Comparison of ENCODE assay signal across 8 cellular contexts in the genomic region with DNA sequence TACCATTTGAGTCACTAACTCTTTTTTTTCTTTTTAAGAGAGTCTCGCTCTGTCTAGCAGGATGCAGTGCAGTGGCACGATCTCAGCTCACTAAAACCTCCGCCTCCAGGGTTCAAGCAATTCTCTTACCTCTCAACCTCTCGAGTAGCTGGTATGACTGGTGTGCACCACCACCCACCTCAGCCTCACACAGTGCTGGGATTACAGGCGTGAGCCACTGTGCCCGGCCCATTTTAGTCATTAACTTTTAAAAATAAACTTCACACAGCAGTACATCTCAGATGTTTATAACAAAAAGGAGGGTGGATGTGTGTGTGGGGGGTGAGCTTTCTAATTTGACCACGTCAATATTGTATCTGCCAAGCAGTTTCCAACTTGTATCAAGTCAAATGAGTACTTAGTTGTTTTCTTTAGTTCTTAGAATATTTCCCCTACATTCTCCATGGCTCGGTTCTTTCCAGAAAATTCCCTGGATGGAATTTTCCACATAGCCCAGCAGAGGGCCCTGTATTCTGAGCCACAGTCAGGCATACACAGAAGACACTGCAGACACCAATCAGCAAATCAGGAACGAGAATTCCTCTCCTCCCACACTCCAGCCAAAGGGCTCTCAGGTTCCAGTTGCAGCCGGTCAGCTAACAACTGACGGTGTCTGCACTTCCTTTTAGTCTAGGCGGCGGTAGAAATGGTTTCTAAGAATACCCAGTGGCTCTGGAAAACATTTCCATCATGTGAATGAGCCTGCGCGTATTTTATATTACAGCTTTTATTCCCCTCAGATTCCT. TPM values are rescaled to one million over a fixed set of nuclear protein-coding genes. Genes with fewer than 3 reads are reported as not detected.
DNase-seq lines count a peak whose midpoint lies in the region; ATAC-seq, FAIRE-seq and TF ChIP-seq lines count a peak whose summit lies in the region.

No MANE protein-coding gene starts in this region.

- 0 out of 2 replicates have a peak overlapping the region, but pooled peaks have one; percentile 23 for H3K4me3 ChIP-seq in HUES64 (ENCODE audit: low read length)
- H3K4me3 ChIP-seq in skeletal muscle satellite cell (ENCODE audit: low read length) = no peak overlapping the region

- peak; percentile 96 for DNase-seq in COLO829 (ENCODE audit: low spot score)
- peak; percentile 37 for DNase-seq in NOMO-1 treated with DMSO at 0.1 percent for 48 hours (lab: John Stamatoyannopoulos, UW; ENCODE audit: unreplicated experiment)
- peak; percentile 95 for DNase-seq in cerebellar cortex (ENCODE audit: low spot score)

- 39% methylated on average over 13 of the region's 15 CpGs for WGBS in HUES64

- 0 out of 2 replicates have a peak overlapping the region, but pooled peaks have one; percentile 24 for H3K9ac ChIP-seq in HUES64 (ENCODE audit: low read depth, low read length)
- H3K9ac ChIP-seq in skeletal muscle satellite cell (ENCODE audit: low read depth, low read length) = peak overlapping the region; percentile 68

- ATAC-seq in GM21381 (IDR thresholded peaks at IDR 0.05; ENCODE audit: unreplicated experiment) (no peak), GM18505 (IDR thresholded peaks at IDR 0.05; ENCODE audit: unreplicated experiment) (no peak)

- no peaks in the 10 kb centered on the region for H3K4me1 ChIP-seq in HUES64 (ENCODE audit: insufficient read depth, low read length)
- peaks cover 8% of the 10 kb centered on the region for H3K4me1 ChIP-seq in skeletal muscle satellite cell (ENCODE audit: control insufficient read depth, insufficient read depth, low read length)

- no peaks in the 10 kb centered on the region for H3K27me3 ChIP-seq in HUES64 (ENCODE audit: insufficient read depth, low read length)
- H3K27me3 ChIP-seq in skeletal muscle satellite cell (ENCODE audit: control insufficient read depth, insufficient read depth, low read length) = no peaks in the 10 kb centered on the region

- H3K9me3 ChIP-seq in HUES64 (ENCODE audit: insufficient read depth, low read depth, low read length) = no peaks in the 10 kb centered on the region
- no peaks in the 10 kb centered on the region for H3K9me3 ChIP-seq in skeletal muscle satellite cell (replicated peaks; ENCODE audit: low read length)

- H3K36me3 ChIP-seq in HUES64 (ENCODE audit: insufficient read depth, low read length) (no peaks in the 10 kb centered on the region), skeletal muscle satellite cell (ENCODE audit: insufficient read depth, low read length) (no peaks in the 10 kb centered on the region)

- peak; percentile 97 for FAIRE-seq in islet of Langerhans (lab: Jason Lieb, UNC)

- H3K27ac ChIP-seq in HUES64 (ENCODE audit: low read depth, low read length) = peak overlapping the region; percentile 58; the same call in 1 of the 2 replicates

- no peak for TF ChIP-seq POLR2A in GM18505 (IDR thresholded peaks at IDR 0.05; ENCODE audit: borderline replicate concordance, extremely low read depth, insufficient read depth, insufficient read length)

- H3K4me2 ChIP-seq in skeletal muscle satellite cell (ENCODE audit: low read length) = peak overlapping the region; percentile 70

RNA-seq across cellular contexts. Expression of gene ARAF, which starts 20.1 kb away (rescaled TPM):
- 29.4 TPM for polyA plus RNA-seq in HUES64 (2013, experiment 1 of 2)
- 25.7 TPM for polyA plus RNA-seq in HUES64 (2013, experiment 2 of 2)
- total RNA-seq in skeletal muscle satellite cell (2012; rRNA removed) = 10.6 and 19.9 TPM in 2 replicates

RNA-seq across cellular contexts. Expression of gene TIMP1, which starts 41.3 kb away (rescaled TPM):
- 50.8 TPM for polyA plus RNA-seq in HUES64 (2013, experiment 1 of 2)
- 62.1 TPM for polyA plus RNA-seq in HUES64 (2013, experiment 2 of 2)
- 943 and 1,314 TPM in 2 replicates for total RNA-seq in skeletal muscle satellite cell (2012; rRNA removed)

RNA-seq across cellular contexts. Expression of gene ZNF41, which starts 57.9 kb away (rescaled TPM):
- polyA plus RNA-seq in HUES64 (2013, experiment 1 of 2) = 4.3 TPM
- 3.7 TPM for polyA plus RNA-seq in HUES64 (2013, experiment 2 of 2)
- total RNA-seq in skeletal muscle satellite cell (2012; rRNA removed) = 3.8 and 6.1 TPM in 2 replicates

Comparison
In these comparisons a context has a peak if more than half of its experiments do, and no peak if none do; other contexts are left out.
1. DNase-seq: peak in every context shown above with its lines; median percentile 96 in COLO829; 95 in cerebellar cortex; 37 in NOMO-1 treated with DMSO at 0.1 percent for 48 hours.